In genomic region chrY:24825069-24825468, GRCh38 we compare ENCODE assay signal across 5 cellular contexts. TPM values are rescaled to one million over a fixed set of nuclear protein-coding genes. Genes with fewer than 3 reads are reported as not detected.
"Had no signal": no experiment of that assay in that cellular context is flagged by ENCODE, and none has a peak within 500 bp of the region (broad histone marks: within the 10 kb centered on the region; RNA-seq: fewer than 3 reads in every experiment).

No MANE protein-coding gene starts in this region.

RNA-seq across cellular contexts. Expression of gene DAZ4, which starts 8.7 kb away (rescaled TPM):
- total RNA-seq: HepG2, HT-29, HT1080, IMR-90, K562 had no signal

RNA-seq across cellular contexts. Expression of gene DAZ3, which starts 11.9 kb away (rescaled TPM):
- total RNA-seq: HepG2, HT-29, HT1080, IMR-90, K562 had no signal
